10 cellular contexts compared by ENCODE assay signal in genomic region chr2:86443601-86444000, GRCh38. TPM values are rescaled to one million over a fixed set of nuclear protein-coding genes. Genes with fewer than 3 reads are reported as not detected.
DNase-seq lines count a peak whose midpoint lies in the region; ATAC-seq and TF ChIP-seq lines count a peak whose summit lies in the region.
"Had no signal": no experiment of that assay in that cellular context is flagged by ENCODE, and none has a peak within 500 bp of the region (broad histone marks: within the 10 kb centered on the region; RNA-seq: fewer than 3 reads in every experiment).

No MANE protein-coding gene starts in this region.

- peak overlapping the region in 7 of 12 donors; percentile 93 to 99 (median 97) for H3K27ac ChIP-seq in heart left ventricle
- H3K27ac ChIP-seq in mucosa of rectum (ENCODE audit: low read depth in 2 of 2, low read length in 2 of 2): peak overlapping the region in 1 of 2 donors; percentile 98
- peak overlapping the region; percentile 85 to 98 (median 89) for H3K27ac ChIP-seq in tibial nerve

- 40 to 62% (median 61%) methylated on average over 4 of the region's 4 CpGs for WGBS in heart left ventricle, 4 donors
- 28 to 32% methylated on average over 4 of the region's 4 CpGs for WGBS in tibial nerve, 2 donors

- H3K9me3 ChIP-seq in heart left ventricle: peaks cover 0 to 20% (median 18%) of the 10 kb centered on the region in 12 donors
- peaks cover 7 to 10% of the 10 kb centered on the region in 2 donors for H3K9me3 ChIP-seq in mucosa of rectum (ENCODE audit: control insufficient read depth in 2 of 2, low read length in 2 of 2)
- peaks cover 0 to 21% (median 7%) of the 10 kb centered on the region in 4 donors for H3K9me3 ChIP-seq in tibial nerve

- peaks cover 5 to 62% (median 51%) of the 10 kb centered on the region in 12 donors for H3K4me1 ChIP-seq in heart left ventricle
- H3K4me1 ChIP-seq in mucosa of rectum (ENCODE audit: control insufficient read depth in 2 of 2, insufficient read depth in 2 of 2, low read length in 2 of 2): peaks cover 20 to 23% of the 10 kb centered on the region in 2 donors
- H3K4me1 ChIP-seq in tibial nerve: peaks cover 3 to 53% (median 29%) of the 10 kb centered on the region in 4 donors

- TF ChIP-seq EP300 in tibial nerve (IDR thresholded peaks at IDR 0.05): no peak

- intact Hi-C loops in heart left ventricle (cut with DNase I): loop anchor here in 6 of 10 donors (5.0 to 10.0 kb wide), 8 partner anchors 46 to 249 kb away; partner anchors contain the start of genes IMMT (in 4 of the 6), MRPL35 (in 4 of the 6), CHMP3 (in 2 of the 6) and RNF103 (in 1 of the 6)
- intact Hi-C loops in Right ventricle myocardium superior (cut with DNase I): no loop called here

- ATAC-seq in heart left ventricle: no peak
- no peak for ATAC-seq in Right ventricle myocardium superior (ENCODE audit: poor library complexity)

- TF ChIP-seq CTCF in heart left ventricle (IDR thresholded peaks at IDR 0.05) (no peak), tibial nerve (IDR thresholded peaks at IDR 0.05) (no peak)

- no peaks in the 10 kb centered on the region for H3K27me3 ChIP-seq in heart left ventricle
- no peaks in the 10 kb centered on the region for H3K27me3 ChIP-seq in mucosa of rectum (ENCODE audit: control insufficient read depth in 2 of 2, insufficient read depth in 2 of 2, low read length in 2 of 2)
- no peaks in the 10 kb centered on the region for H3K27me3 ChIP-seq in tibial nerve

- no peak overlapping the region for H3K9ac ChIP-seq in mucosa of rectum (ENCODE audit: low read depth in 1 of 2, low read length in 2 of 2)

- no peak for DNase-seq in heart left ventricle
- DNase-seq in Right ventricle myocardium superior: no peak
- peak; percentile 67 for DNase-seq in astrocyte of the hippocampus (ENCODE audit: low read depth, low spot score)
- DNase-seq in tibial nerve (ENCODE audit: low spot score in 2 of 2): no peak
- DNase-seq in NCI-H2227 (lab: John Stamatoyannopoulos, UW; ENCODE audit: unreplicated experiment): no peak
- no peak for DNase-seq in SK-N-DZ (ENCODE audit: low spot score)
- DNase-seq in RKO (ENCODE audit: low spot score): no peak
- DNase-seq: NCI-H1105 treated with DMSO at 0.1 percent for 48 hours, RPMI8226 had no signal

- H3K36me3 ChIP-seq in heart left ventricle (peaks cover 0 to 50% (median 31%) of the 10 kb centered on the region in 9 donors), mucosa of rectum (ENCODE audit: control insufficient read depth in 2 of 2, insufficient read depth in 2 of 2, low read length in 2 of 2) (peaks cover 8 to 10% of the 10 kb centered on the region in 2 donors), tibial nerve (no peaks in the 10 kb centered on the region)

- no peak for TF ChIP-seq POLR2A in heart left ventricle (IDR thresholded peaks at IDR 0.05)
- no peak for TF ChIP-seq POLR2A in tibial nerve (IDR thresholded peaks at IDR 0.05)

- H3K4me3 ChIP-seq in heart left ventricle: peak overlapping the region in 9 of 12 donors; percentile 68 to 97 (median 77)
- H3K4me3 ChIP-seq in mucosa of rectum (ENCODE audit: low read length in 2 of 2): peak overlapping the region; percentile 71 to 89
- H3K4me3 ChIP-seq in tibial nerve: peak overlapping the region in 1 of 4 donors; percentile 88

RNA-seq across cellular contexts. Expression of gene KDM3A, which starts 2.4 kb away (rescaled TPM):
- 10 to 100 TPM; 17.7 to 44.0 (median 35.4) TPM for total RNA-seq in heart left ventricle
- polyA plus RNA-seq in heart left ventricle: 10 to 100 TPM; 13.5 to 25.4 TPM
- total RNA-seq in Right ventricle myocardium superior: 27.2 TPM
- 10 to 100 TPM; 39.9 to 62.1 (median 52.0) TPM for total RNA-seq in tibial nerve
- 20.5 and 21.7 TPM in 2 replicates for polyA plus RNA-seq in SK-N-DZ (2014; cell fraction: cytosol; rRNA removed)
- polyA plus RNA-seq in SK-N-DZ (2014; cell fraction: nucleus; rRNA removed): 36.7 and 53.0 TPM in 2 replicates
